In genomic region chr2:44247924-44248323, GRCh38 we compare ENCODE assay signal across 19 cellular contexts. TPM values are rescaled to one million over a fixed set of nuclear protein-coding genes. Genes with fewer than 3 reads are reported as not detected.
A peak's percentile ranks its signal among the peaks of the same experiment; 100 is the strongest.
DNase-seq lines count a peak whose midpoint lies in the region; ATAC-seq, FAIRE-seq and TF ChIP-seq lines count a peak whose summit lies in the region.
"Had no signal": no experiment of that assay in that cellular context is flagged by ENCODE, and none has a peak within 500 bp of the region (broad histone marks: within the 10 kb centered on the region; RNA-seq: fewer than 3 reads in every experiment).

No MANE protein-coding gene starts in this region.

- H3K9me3 ChIP-seq in cardiac muscle cell (ENCODE audit: low read depth) (no peaks in the 10 kb centered on the region), sigmoid colon (no peaks in the 10 kb centered on the region)
- H3K9me3 ChIP-seq: pancreas, Peyer's patch had no signal

- H3K27ac Mint-ChIP-seq in CD14-positive monocyte, result no peak overlapping the region
- H3K27ac Mint-ChIP-seq: activated T-helper 1 cell treated with anti-CD3 and anti-CD28 coated beads, Interleukin-12 subunit alpha, Interleukin-12 subunit beta, Interleukin-2, Interleukin-4 antibody, amounts not matched to agents 30 ng/mL and 10 ng/mL and 1 ng/mL, durations not matched to agents 14 hours and 24 hours and 36 hours; T-helper 1 cell treated with Interleukin-12 subunit alpha and Interleukin-12 subunit beta and Interleukin-4 antibody, amounts not matched to agents 30 μg/mL and 1 μg/mL, for 36 hours had no signal

- ATAC-seq in left cardiac atrium (no peak), GM21360 (IDR thresholded peaks at IDR 0.05; ENCODE audit: unreplicated experiment) (no peak)
- ATAC-seq: pancreas had no signal

- intact Hi-C loops in left cardiac atrium (cut with DNase I), result loop anchor here in 1 of 2 donors (5.0 kb wide), 1 partner anchor 704 kb away; no protein-coding TSS in a partner anchor
- intact Hi-C loops in CD14-positive monocyte (cut with micrococcal nuclease), result loop anchor here in 1 of 2 donors (10.0 kb wide), 1 partner anchor 707 kb away; no protein-coding TSS in a partner anchor
- intact Hi-C loops in sigmoid colon (cut with DNase I), result loop anchor here (5.0 to 10.0 kb wide), 3 partner anchors 76 to 707 kb away; partner anchors contain the start of genes CAMKMT and PREPL

- peaks cover 22% of the 10 kb centered on the region for H3K4me1 Mint-ChIP-seq in CD14-positive monocyte

- H3K4me1 ChIP-seq in cardiac muscle cell (ENCODE audit: low read depth), result peaks cover 4% of the 10 kb centered on the region
- peaks cover 0 to 9% (median 5%) of the 10 kb centered on the region in 4 donors for H3K4me1 ChIP-seq in sigmoid colon

- no peaks in the 10 kb centered on the region for H3K27me3 ChIP-seq in cardiac muscle cell
- H3K27me3 ChIP-seq in sigmoid colon, result no peaks in the 10 kb centered on the region
- H3K27me3 ChIP-seq: pancreas, Peyer's patch, tibial nerve had no signal

- DNase-seq in cardiac muscle cell (ENCODE audit: low read depth in 1 of 2, low spot score in 1 of 2) (no peak), left cardiac atrium (no peak), NAMALWA (ENCODE audit: low spot score) (peak; percentile 63), epithelial cell of proximal tubule (ENCODE audit: low read depth) (peak; percentile 35), urothelium cell line (ENCODE audit: low spot score) (peak; percentile 12), CD14-positive monocyte (ENCODE audit: low spot score) (no peak), sigmoid colon (no peak)
- DNase-seq: amniotic stem cell; DMS79; H7; MV-4-11; pancreas; Peyer's patch; stimulated activated CD4-positive, alpha-beta T cell treated with anti-CD3 and anti-CD28 coated beads, Interleukin-15, amount 100 ng/mL, for 24 hours had no signal

- no peaks in the 10 kb centered on the region for H3K36me3 Mint-ChIP-seq in CD14-positive monocyte

- H3K36me3 ChIP-seq in cardiac muscle cell (no peaks in the 10 kb centered on the region), sigmoid colon (no peaks in the 10 kb centered on the region)
- H3K36me3 ChIP-seq: pancreas, Peyer's patch, tibial nerve had no signal

- H3K27ac ChIP-seq in cardiac muscle cell (no peak overlapping the region), sigmoid colon (no peak overlapping the region)
- H3K27ac ChIP-seq: coronary artery, Peyer's patch, tibial nerve had no signal

- 93 to 94% methylated on average over 3 of the region's 3 CpGs for WGBS in sigmoid colon, 2 donors

- no peak overlapping the region for H3K4me3 Mint-ChIP-seq in CD14-positive monocyte
- H3K4me3 Mint-ChIP-seq: activated T-helper 1 cell treated with anti-CD3 and anti-CD28 coated beads, Interleukin-12 subunit alpha, Interleukin-12 subunit beta, Interleukin-2, Interleukin-4 antibody, amounts not matched to agents 30 ng/mL and 10 ng/mL and 1 ng/mL, durations not matched to agents 14 hours and 24 hours and 36 hours; T-helper 1 cell treated with Interleukin-12 subunit alpha and Interleukin-12 subunit beta and Interleukin-4 antibody, amounts not matched to agents 30 μg/mL and 1 μg/mL, for 36 hours had no signal

- TF ChIP-seq CTCF in cardiac muscle cell (IDR thresholded peaks at IDR 0.05; ENCODE audit: low read depth, low read length) (peak; percentile 4), epithelial cell of proximal tubule (conservative IDR thresholded peaks at IDR 0.05; ENCODE audit: low read depth, low read length) (peak; percentile 51), CD14-positive monocyte (IDR thresholded peaks at IDR 0.05) (no peak), sigmoid colon (IDR thresholded peaks at IDR 0.05) (no peak)

- H3K4me3 ChIP-seq in cardiac muscle cell, result no peak overlapping the region
- no peak overlapping the region for H3K4me3 ChIP-seq in epithelial cell of proximal tubule (ENCODE audit: low read depth, low read length)
- H3K4me3 ChIP-seq in sigmoid colon, result no peak overlapping the region
- H3K4me3 ChIP-seq: coronary artery, pancreas, Peyer's patch, tibial nerve had no signal

- peaks cover 7 to 18% (median 10%) of the 10 kb centered on the region in 7 donors for H3K9me3 Mint-ChIP-seq in CD14-positive monocyte

- no peak for TF ChIP-seq EP300 in sigmoid colon (IDR thresholded peaks at IDR 0.05)

- TF ChIP-seq POLR2A in sigmoid colon (IDR thresholded peaks at IDR 0.05), result no peak

- peaks cover 0 to 6% (median 5%) of the 10 kb centered on the region in 3 donors for H3K27me3 Mint-ChIP-seq in CD14-positive monocyte (ENCODE audit: low read depth in 3 of 3)

- peak; percentile 88 for FAIRE-seq in urothelium cell line (lab: Jason Lieb, UNC)
- FAIRE-seq: pancreas had no signal

RNA-seq across cellular contexts. Expression of gene SLC3A1, which starts 27.4 kb away (rescaled TPM):
- total RNA-seq in cardiac muscle cell (not detected in 2 replicates), left cardiac atrium (under 1 TPM in 1 of 2 donors, not detected in 1; 0.24 TPM), epithelial cell of proximal tubule (0.06 TPM in 1 of 2 replicates, not detected in the other), sigmoid colon (under 1 TPM in 3 of 4 donors, not detected in 1; 0.36 to 0.54 (median 0.49) TPM)
- polyA plus RNA-seq in cardiac muscle cell (0.43 and 0.55 TPM in 2 replicates), CD14-positive monocyte (not detected), sigmoid colon (10 to 100 TPM in 1 of 3 donors, 1 to 10 TPM in 2; 6.6 to 12.0 (median 7.9) TPM)
- total RNA-seq: activated T-helper 1 cell treated with anti-CD3 and anti-CD28 coated beads, Interleukin-12 subunit alpha, Interleukin-12 subunit beta, Interleukin-2, Interleukin-4 antibody, amounts not matched to agents 30 ng/mL and 10 ng/mL and 1 ng/mL, durations not matched to agents 14 hours and 24 hours and 36 hours; H7 had no signal

Comparison
In these comparisons a context has a peak if more than half of its experiments do, and no peak if none do; other contexts are left out.
1. DNase-seq: peak in NAMALWA (single experiment), epithelial cell of proximal tubule (single experiment) and urothelium cell line (single experiment); none in cardiac muscle cell (0 of 2), left cardiac atrium (single experiment), CD14-positive monocyte (single experiment) and sigmoid colon (single experiment).
2. CTCF ChIP-seq: peak in cardiac muscle cell (single experiment) and epithelial cell of proximal tubule (single experiment); none in CD14-positive monocyte (single experiment) and sigmoid colon (0 of 4).